1 cellular context compared by ENCODE assay signal in the genomic region with DNA sequence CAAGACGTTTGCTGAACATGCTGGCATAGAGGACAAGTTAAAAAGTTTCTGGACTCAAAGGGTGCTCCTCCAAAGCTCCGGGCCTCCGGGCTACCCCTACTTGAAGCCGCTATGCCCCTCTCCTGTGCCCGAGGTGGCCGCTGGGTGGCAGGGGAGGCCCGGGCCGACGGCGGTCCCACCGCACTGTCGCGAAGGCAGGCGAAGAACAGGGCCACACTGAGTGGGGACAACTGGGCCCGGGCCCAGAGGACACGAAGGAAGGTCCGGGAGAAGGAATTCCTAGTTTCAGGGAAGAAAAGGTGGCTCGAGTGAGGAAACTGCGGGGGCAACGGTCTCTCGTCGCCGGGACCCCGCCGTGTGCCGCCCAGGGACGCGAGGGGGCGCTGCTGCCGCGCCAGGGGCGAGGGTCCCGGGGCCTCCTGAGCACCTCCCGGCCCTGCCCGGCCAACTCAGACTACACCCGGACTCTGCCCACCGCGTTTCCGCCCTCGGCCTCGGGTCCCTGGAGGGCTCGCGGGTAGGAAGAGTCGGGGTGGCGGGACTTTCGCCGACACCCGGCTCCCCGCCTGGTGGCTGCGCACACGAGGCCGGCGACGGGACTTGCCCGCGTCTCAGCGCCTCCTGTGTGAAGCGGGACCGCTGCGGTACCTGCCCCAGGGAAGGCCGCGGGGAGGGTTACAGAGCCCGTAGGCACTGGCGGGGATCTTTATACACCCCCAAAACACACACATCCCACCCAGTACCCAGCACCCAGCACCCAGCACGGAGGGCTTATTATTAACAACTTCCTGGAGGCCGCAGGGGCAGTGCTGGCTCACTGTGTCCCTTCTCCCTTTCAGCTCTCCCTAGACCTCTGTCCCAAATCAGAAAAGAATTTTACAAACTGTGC.
TF ChIP-seq lines count a peak whose summit lies in the region.

No MANE protein-coding gene starts in this region.

TF ChIP-seq in HepG2, 621 proteins besides CTCF, POLR2A, EP300 and RAD21 (continued from another document and continues in another):
- TF ChIP-seq, protein P1, sequence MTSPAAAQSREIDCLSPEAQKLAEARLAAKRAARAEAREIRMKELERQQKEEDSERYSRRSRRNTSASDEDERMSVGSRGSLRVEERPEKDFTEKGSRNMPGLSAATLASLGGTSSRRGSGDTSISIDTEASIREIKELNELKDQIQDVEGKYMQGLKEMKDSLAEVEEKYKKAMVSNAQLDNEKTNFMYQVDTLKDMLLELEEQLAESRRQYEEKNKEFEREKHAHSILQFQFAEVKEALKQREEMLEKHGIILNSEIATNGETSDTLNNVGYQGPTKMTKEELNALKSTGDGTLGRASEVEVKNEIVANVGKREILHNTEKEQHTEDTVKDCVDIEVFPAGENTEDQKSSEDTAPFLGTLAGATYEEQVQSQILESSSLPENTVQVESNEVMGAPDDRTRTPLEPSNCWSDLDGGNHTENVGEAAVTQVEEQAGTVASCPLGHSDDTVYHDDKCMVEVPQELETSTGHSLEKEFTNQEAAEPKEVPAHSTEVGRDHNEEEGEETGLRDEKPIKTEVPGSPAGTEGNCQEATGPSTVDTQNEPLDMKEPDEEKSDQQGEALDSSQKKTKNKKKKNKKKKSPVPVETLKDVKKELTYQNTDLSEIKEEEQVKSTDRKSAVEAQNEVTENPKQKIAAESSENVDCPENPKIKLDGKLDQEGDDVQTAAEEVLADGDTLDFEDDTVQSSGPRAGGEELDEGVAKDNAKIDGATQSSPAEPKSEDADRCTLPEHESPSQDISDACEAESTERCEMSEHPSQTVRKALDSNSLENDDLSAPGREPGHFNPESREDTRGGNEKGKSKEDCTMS (CRISPR knock-in tag; conservative IDR thresholded peaks at IDR 0.05), result no peak
- TF ChIP-seq ZNF33A (CRISPR knock-in tag; IDR thresholded peaks at IDR 0.05; ENCODE audit: borderline replicate concordance) (no peak), KDM3A (CRISPR knock-in tag; IDR thresholded peaks at IDR 0.05; ENCODE audit: low read depth) (peak; percentile 42; the same call in 1 of the 2 replicates), GZF1 (CRISPR knock-in tag; IDR thresholded peaks at IDR 0.05) (peak; percentile 61; the same call in 1 of the 2 replicates), ZNF24 (IDR thresholded peaks at IDR 0.05) (no peak), MXD4 (CRISPR knock-in tag; IDR thresholded peaks at IDR 0.05) (no peak), ELF1 (CRISPR knock-in tag; IDR thresholded peaks at IDR 0.05) (no peak), ZNF234 (CRISPR knock-in tag; conservative IDR thresholded peaks at IDR 0.05) (no peak), NFKBIZ (CRISPR knock-in tag; IDR thresholded peaks at IDR 0.05) (no peak), ZSCAN25 (CRISPR knock-in tag; IDR thresholded peaks at IDR 0.05) (no peak), SP140L (CRISPR knock-in tag; IDR thresholded peaks at IDR 0.05; ENCODE audit: borderline replicate concordance) (no peak), BCL6 (CRISPR knock-in tag; IDR thresholded peaks at IDR 0.05) (no peak), ZFP90 (CRISPR knock-in tag; IDR thresholded peaks at IDR 0.05; ENCODE audit: borderline replicate concordance) (no peak), ZSCAN31 (CRISPR knock-in tag; IDR thresholded peaks at IDR 0.05; ENCODE audit: low read depth) (no peak), TBX3 (IDR thresholded peaks at IDR 0.05; ENCODE audit: borderline replicate concordance) (no peak), FLYWCH1 (CRISPR knock-in tag; IDR thresholded peaks at IDR 0.05) (no peak), RFX3 (CRISPR knock-in tag; IDR thresholded peaks at IDR 0.05) (no peak), ZSCAN20 (CRISPR knock-in tag; IDR thresholded peaks at IDR 0.05; ENCODE audit: borderline replicate concordance) (no peak), SATB2 (CRISPR knock-in tag; IDR thresholded peaks at IDR 0.05) (no peak), ZNF83 (CRISPR knock-in tag; IDR thresholded peaks at IDR 0.05; ENCODE audit: borderline replicate concordance) (no peak), RFX5 (IDR thresholded peaks at IDR 0.05; ENCODE audit: low read depth, low read length) (no peak), MLLT10 (CRISPR knock-in tag; IDR thresholded peaks at IDR 0.05) (no peak), ZFP37 (CRISPR knock-in tag; IDR thresholded peaks at IDR 0.05; ENCODE audit: borderline replicate concordance) (no peak), ZNF775 (CRISPR knock-in tag; IDR thresholded peaks at IDR 0.05; ENCODE audit: borderline replicate concordance) (no peak), ZNF354B (CRISPR knock-in tag; IDR thresholded peaks at IDR 0.05) (peak; percentile 54; the same call in 1 of the 2 replicates), ZNF232 (CRISPR knock-in tag; IDR thresholded peaks at IDR 0.05; ENCODE audit: borderline replicate concordance) (no peak), TGIF2 (CRISPR knock-in tag; IDR thresholded peaks at IDR 0.05) (no peak), HHEX (CRISPR knock-in tag; IDR thresholded peaks at IDR 0.05) (no peak)
- TF ChIP-seq, protein P2, sequence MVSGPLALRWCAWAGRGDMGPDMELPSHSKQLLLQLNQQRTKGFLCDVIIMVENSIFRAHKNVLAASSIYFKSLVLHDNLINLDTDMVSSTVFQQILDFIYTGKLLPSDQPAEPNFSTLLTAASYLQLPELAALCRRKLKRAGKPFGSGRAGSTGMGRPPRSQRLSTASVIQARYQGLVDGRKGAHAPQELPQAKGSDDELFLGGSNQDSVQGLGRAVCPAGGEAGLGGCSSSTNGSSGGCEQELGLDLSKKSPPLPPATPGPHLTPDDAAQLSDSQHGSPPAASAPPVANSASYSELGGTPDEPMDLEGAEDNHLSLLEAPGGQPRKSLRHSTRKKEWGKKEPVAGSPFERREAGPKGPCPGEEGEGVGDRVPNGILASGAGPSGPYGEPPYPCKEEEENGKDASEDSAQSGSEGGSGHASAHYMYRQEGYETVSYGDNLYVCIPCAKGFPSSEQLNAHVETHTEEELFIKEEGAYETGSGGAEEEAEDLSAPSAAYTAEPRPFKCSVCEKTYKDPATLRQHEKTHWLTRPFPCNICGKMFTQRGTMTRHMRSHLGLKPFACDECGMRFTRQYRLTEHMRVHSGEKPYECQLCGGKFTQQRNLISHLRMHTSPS (CRISPR knock-in tag; IDR thresholded peaks at IDR 0.05; ENCODE audit: low read depth), result no peak
- TF ChIP-seq, protein P3, sequence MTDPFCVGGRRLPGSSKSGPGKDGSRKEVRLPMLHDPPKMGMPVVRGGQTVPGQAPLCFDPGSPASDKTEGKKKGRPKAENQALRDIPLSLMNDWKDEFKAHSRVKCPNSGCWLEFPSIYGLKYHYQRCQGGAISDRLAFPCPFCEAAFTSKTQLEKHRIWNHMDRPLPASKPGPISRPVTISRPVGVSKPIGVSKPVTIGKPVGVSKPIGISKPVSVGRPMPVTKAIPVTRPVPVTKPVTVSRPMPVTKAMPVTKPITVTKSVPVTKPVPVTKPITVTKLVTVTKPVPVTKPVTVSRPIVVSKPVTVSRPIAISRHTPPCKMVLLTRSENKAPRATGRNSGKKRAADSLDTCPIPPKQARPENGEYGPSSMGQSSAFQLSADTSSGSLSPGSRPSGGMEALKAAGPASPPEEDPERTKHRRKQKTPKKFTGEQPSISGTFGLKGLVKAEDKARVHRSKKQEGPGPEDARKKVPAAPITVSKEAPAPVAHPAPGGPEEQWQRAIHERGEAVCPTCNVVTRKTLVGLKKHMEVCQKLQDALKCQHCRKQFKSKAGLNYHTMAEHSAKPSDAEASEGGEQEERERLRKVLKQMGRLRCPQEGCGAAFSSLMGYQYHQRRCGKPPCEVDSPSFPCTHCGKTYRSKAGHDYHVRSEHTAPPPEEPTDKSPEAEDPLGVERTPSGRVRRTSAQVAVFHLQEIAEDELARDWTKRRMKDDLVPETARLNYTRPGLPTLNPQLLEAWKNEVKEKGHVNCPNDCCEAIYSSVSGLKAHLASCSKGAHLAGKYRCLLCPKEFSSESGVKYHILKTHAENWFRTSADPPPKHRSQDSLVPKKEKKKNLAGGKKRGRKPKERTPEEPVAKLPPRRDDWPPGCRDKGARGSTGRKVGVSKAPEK (CRISPR knock-in tag; IDR thresholded peaks at IDR 0.05; ENCODE audit: borderline replicate concordance), result peak; percentile 59; the same call in 1 of the 2 replicates
- TF ChIP-seq, protein P4, sequence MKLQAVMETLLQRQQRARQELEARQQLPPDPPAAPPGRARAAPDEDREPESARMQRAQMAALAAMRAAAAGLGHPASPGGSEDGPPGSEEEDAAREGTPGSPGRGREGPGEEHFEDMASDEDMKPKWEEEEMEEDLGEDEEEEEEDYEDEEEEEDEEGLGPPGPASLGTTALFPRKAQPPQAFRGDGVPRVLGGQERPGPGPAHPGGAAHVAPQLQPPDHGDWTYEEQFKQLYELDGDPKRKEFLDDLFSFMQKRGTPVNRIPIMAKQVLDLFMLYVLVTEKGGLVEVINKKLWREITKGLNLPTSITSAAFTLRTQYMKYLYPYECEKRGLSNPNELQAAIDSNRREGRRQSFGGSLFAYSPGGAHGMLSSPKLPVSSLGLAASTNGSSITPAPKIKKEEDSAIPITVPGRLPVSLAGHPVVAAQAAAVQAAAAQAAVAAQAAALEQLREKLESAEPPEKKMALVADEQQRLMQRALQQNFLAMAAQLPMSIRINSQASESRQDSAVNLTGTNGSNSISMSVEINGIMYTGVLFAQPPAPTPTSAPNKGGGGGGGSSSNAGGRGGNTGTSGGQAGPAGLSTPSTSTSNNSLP (IDR thresholded peaks at IDR 0.05; ENCODE audit: low read depth, low read length), result no peak
- TF ChIP-seq, protein P5, sequence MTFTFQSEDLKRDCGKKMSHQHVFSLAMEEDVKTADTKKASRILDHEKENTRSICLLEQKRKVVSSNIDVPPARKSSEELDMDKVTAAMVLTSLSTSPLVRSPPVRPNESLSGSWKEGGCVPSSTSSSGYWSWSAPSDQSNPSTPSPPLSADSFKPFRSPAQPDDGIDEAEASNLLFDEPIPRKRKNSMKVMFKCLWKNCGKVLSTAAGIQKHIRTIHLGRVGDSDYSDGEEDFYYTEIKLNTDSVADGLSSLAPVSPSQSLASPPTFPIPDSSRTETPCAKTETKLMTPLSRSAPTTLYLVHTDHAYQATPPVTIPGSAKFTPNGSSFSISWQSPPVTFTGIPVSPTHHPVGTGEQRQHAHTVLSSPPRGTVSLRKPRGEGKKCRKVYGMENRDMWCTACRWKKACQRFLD (CRISPR knock-in tag; IDR thresholded peaks at IDR 0.05; ENCODE audit: borderline replicate concordance), result no peak
- TF ChIP-seq, protein P6, sequence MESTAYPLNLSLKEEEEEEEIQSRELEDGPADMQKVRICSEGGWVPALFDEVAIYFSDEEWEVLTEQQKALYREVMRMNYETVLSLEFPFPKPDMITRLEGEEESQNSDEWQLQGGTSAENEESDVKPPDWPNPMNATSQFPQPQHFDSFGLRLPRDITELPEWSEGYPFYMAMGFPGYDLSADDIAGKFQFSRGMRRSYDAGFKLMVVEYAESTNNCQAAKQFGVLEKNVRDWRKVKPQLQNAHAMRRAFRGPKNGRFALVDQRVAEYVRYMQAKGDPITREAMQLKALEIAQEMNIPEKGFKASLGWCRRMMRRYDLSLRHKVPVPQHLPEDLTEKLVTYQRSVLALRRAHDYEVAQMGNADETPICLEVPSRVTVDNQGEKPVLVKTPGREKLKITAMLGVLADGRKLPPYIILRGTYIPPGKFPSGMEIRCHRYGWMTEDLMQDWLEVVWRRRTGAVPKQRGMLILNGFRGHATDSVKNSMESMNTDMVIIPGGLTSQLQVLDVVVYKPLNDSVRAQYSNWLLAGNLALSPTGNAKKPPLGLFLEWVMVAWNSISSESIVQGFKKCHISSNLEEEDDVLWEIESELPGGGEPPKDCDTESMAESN (CRISPR knock-in tag; conservative IDR thresholded peaks at IDR 0.05), result no peak
- TF ChIP-seq, protein P7, sequence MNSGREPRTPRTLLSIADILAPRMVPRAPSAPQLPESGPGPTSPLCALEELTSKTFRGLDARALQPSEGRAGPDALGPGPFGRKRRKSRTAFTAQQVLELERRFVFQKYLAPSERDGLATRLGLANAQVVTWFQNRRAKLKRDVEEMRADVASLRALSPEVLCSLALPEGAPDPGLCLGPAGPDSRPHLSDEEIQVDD (CRISPR knock-in tag; IDR thresholded peaks at IDR 0.05; ENCODE audit: borderline replicate concordance), result no peak
- TF ChIP-seq, protein P8, sequence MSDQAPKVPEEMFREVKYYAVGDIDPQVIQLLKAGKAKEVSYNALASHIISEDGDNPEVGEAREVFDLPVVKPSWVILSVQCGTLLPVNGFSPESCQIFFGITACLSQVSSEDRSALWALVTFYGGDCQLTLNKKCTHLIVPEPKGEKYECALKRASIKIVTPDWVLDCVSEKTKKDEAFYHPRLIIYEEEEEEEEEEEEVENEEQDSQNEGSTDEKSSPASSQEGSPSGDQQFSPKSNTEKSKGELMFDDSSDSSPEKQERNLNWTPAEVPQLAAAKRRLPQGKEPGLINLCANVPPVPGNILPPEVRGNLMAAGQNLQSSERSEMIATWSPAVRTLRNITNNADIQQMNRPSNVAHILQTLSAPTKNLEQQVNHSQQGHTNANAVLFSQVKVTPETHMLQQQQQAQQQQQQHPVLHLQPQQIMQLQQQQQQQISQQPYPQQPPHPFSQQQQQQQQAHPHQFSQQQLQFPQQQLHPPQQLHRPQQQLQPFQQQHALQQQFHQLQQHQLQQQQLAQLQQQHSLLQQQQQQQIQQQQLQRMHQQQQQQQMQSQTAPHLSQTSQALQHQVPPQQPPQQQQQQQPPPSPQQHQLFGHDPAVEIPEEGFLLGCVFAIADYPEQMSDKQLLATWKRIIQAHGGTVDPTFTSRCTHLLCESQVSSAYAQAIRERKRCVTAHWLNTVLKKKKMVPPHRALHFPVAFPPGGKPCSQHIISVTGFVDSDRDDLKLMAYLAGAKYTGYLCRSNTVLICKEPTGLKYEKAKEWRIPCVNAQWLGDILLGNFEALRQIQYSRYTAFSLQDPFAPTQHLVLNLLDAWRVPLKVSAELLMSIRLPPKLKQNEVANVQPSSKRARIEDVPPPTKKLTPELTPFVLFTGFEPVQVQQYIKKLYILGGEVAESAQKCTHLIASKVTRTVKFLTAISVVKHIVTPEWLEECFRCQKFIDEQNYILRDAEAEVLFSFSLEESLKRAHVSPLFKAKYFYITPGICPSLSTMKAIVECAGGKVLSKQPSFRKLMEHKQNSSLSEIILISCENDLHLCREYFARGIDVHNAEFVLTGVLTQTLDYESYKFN (CRISPR knock-in tag; conservative IDR thresholded peaks at IDR 0.05), result no peak
- TF ChIP-seq, protein P9, sequence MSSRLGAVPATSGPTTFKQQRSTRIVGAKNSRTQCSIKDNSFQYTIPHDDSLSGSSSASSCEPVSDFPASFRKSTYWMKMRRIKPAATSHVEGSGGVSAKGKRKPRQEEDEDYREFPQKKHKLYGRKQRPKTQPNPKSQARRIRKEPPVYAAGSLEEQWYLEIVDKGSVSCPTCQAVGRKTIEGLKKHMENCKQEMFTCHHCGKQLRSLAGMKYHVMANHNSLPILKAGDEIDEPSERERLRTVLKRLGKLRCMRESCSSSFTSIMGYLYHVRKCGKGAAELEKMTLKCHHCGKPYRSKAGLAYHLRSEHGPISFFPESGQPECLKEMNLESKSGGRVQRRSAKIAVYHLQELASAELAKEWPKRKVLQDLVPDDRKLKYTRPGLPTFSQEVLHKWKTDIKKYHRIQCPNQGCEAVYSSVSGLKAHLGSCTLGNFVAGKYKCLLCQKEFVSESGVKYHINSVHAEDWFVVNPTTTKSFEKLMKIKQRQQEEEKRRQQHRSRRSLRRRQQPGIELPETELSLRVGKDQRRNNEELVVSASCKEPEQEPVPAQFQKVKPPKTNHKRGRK (CRISPR knock-in tag; IDR thresholded peaks at IDR 0.05), result no peak
- TF ChIP-seq, protein P10, sequence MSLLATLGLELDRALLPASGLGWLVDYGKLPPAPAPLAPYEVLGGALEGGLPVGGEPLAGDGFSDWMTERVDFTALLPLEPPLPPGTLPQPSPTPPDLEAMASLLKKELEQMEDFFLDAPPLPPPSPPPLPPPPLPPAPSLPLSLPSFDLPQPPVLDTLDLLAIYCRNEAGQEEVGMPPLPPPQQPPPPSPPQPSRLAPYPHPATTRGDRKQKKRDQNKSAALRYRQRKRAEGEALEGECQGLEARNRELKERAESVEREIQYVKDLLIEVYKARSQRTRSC (CRISPR knock-in tag; IDR thresholded peaks at IDR 0.05; ENCODE audit: low read depth), result no peak
